ENCODE assay signal across 18 cellular contexts in genomic region chr4:53587123-53587522, GRCh38. TPM values are rescaled to one million over a fixed set of nuclear protein-coding genes. Genes with fewer than 3 reads are reported as not detected.
DNase-seq lines count a peak whose midpoint lies in the region; ATAC-seq and TF ChIP-seq lines count a peak whose summit lies in the region.
"Had no signal": no experiment of that assay in that cellular context is flagged by ENCODE, and none has a peak within 500 bp of the region (broad histone marks: within the 10 kb centered on the region; RNA-seq: fewer than 3 reads in every experiment).

No MANE protein-coding gene starts in this region.

- no peak for TF ChIP-seq CTCF in esophagus muscularis mucosa (IDR thresholded peaks at IDR 0.05)
- TF ChIP-seq CTCF in mucosa of descending colon (IDR thresholded peaks at IDR 0.05): no peak
- no peak for TF ChIP-seq CTCF in GM13977 (IDR thresholded peaks at IDR 0.05; ENCODE audit: extremely low read depth, insufficient read depth, missing control alignments)
- TF ChIP-seq CTCF in GM10248 (IDR thresholded peaks at IDR 0.05; ENCODE audit: control extremely low read depth, extremely low read depth, low read depth, missing control alignments): no peak

- DNase-seq in HT-29 (ENCODE audit: low spot score): peak; percentile 82
- peak; percentile 7 for DNase-seq in esophagus muscularis mucosa (ENCODE audit: extremely low spot score)
- no peak for DNase-seq in mucosa of descending colon
- DNase-seq in GM13977 (ENCODE audit: low spot score): no peak
- no peak for DNase-seq in MG63
- DNase-seq in GM10248 (ENCODE audit: extremely low spot score): no peak
- DNase-seq: COR-L47; GM23248; KG1; NCI-H1048; NCI-H1694 treated with DMSO at 0.1 percent for 48 hours; NCI-H2107; NCI-H2227 treated with DMSO at 0.1 percent for 48 hours; NCI-H526 treated with DMSO at 0.1 percent for 48 hours; NK-92 treated with Interleukin-12 subunit alpha and Interleukin-12 subunit beta, amount 100 ng/mL, for 24 hours; SHP77 treated with DMSO at 0.1 percent for 48 hours had no signal

- POLR2A ChIA-PET in GM10248 (lab: Yijun Ruan, JAX): no interaction called here

- no peak for TF ChIP-seq POLR2A in esophagus muscularis mucosa (IDR thresholded peaks at IDR 0.05; ENCODE audit: low read depth)

- no peak overlapping the region for H3K27ac ChIP-seq in esophagus muscularis mucosa (replicated peaks in 1 of 4)

- 76% methylated on average over 2 of the region's 2 CpGs for WGBS in esophagus muscularis mucosa

- H3K36me3 ChIP-seq in esophagus muscularis mucosa (no peaks in the 10 kb centered on the region), mucosa of descending colon (ENCODE audit: low read depth) (no peaks in the 10 kb centered on the region), MG63 (no peaks in the 10 kb centered on the region)

- no peak for TF ChIP-seq EP300 in esophagus muscularis mucosa (IDR thresholded peaks at IDR 0.05)

- CTCF ChIA-PET in GM10248 (lab: Yijun Ruan, JAX): no interaction called here

- no peaks in the 10 kb centered on the region for H3K9me3 ChIP-seq in esophagus muscularis mucosa
- H3K9me3 ChIP-seq in mucosa of descending colon: no peaks in the 10 kb centered on the region
- no peaks in the 10 kb centered on the region for H3K9me3 ChIP-seq in MG63

- in situ Hi-C loops in GM13977 (cut with MboI; ENCODE audit: low pct_unique_long_range_greater_than_20kb, low sequenced_read_pairs, unreplicated experiment): no loop called here

- H3K4me3 ChIP-seq in esophagus muscularis mucosa (no peak overlapping the region), mucosa of descending colon (no peak overlapping the region), MG63 (no peak overlapping the region)
- H3K4me3 ChIP-seq: GM23248 had no signal

- H3K27me3 ChIP-seq in esophagus muscularis mucosa: peaks cover 0 to 10% (median 0%) of the 10 kb centered on the region in 4 donors
- H3K27me3 ChIP-seq in MG63: no peaks in the 10 kb centered on the region

- ATAC-seq in mucosa of descending colon (peak; percentile 70), HG02610 (IDR thresholded peaks at IDR 0.05; ENCODE audit: unreplicated experiment) (no peak)

- H3K4me1 ChIP-seq in esophagus muscularis mucosa (peaks cover 0 to 5% (median 0%) of the 10 kb centered on the region in 4 donors), mucosa of descending colon (ENCODE audit: low read depth) (peaks cover 18% of the 10 kb centered on the region)

- intact Hi-C loops in esophagus muscularis mucosa (cut with DNase I) (no loop called here), mucosa of descending colon (cut with DNase I, micrococcal nuclease) (no loop called here)

RNA-seq across cellular contexts. Expression of gene LNX1, which starts 4.2 kb away (rescaled TPM):
- total RNA-seq in HT-29 (2014; rRNA removed; shearing (Covaris generic)): 9.4 and 10.1 TPM in 2 replicates
- total RNA-seq in esophagus muscularis mucosa: 10 to 100 TPM in 1 of 4 donors, 1 to 10 TPM in 3; 5.8 to 14.7 (median 8.4) TPM
- total RNA-seq in mucosa of descending colon: 10 to 100 TPM in 2 of 3 donors, 1 to 10 TPM in 1; 8.2 to 24.3 (median 23.2) TPM
- 7.4 and 16.5 TPM in 2 replicates for total RNA-seq in MG63 (2014; rRNA removed; shearing (Covaris generic); ENCODE audit: low replicate concordance)
- total RNA-seq: OCI-LY7 had no signal

Comparison
In these comparisons a context has a peak if more than half of its experiments do, and no peak if none do; other contexts are left out.
1. DNase-seq: peak in HT-29 (single experiment) and esophagus muscularis mucosa (single experiment); none in mucosa of descending colon (0 of 3), GM13977 (single experiment), MG63 (single experiment) and GM10248 (single experiment).